In genomic region chr11:44699497-44699896, GRCh38 we compare ENCODE assay signal across 21 cellular contexts.
"Had no signal": no experiment of that assay in that cellular context is flagged by ENCODE, and none has a peak within 500 bp of the region (broad histone marks: within the 10 kb centered on the region; RNA-seq: fewer than 3 reads in every experiment).

No MANE protein-coding gene starts in this region.

- H3K79me2 ChIP-seq: parathyroid adenoma had no signal

- H3K4me1 Mint-ChIP-seq: natural killer cell had no signal

- H3K4me3 Mint-ChIP-seq: endodermal cell, memory B cell, mesothelial cell of epicardium, natural killer cell had no signal

- H3K27me3 ChIP-seq: heart left ventricle, upper lobe of left lung, uterus had no signal

- DNase-seq: effector CD4-positive, alpha-beta T cell; endodermal cell; foreskin melanocyte; heart left ventricle; hypothalamus; lower lobe of right lung; natural killer cell; psoas muscle; retina; small intestine; stimulated activated CD4-positive, alpha-beta T cell treated with anti-CD3 and anti-CD28 coated beads, Interleukin-2, amount 100 ng/mL, for 48 hours; stimulated activated naive CD8-positive, alpha-beta T cell treated with anti-CD3 and anti-CD28 coated beads, Interleukin-15, Interleukin-2, amounts not matched to agents 100 U/mL and 50 U/mL, for 24 hours; tibial artery; upper lobe of left lung; uterus had no signal

- H3K36me3 ChIP-seq: heart left ventricle, lower lobe of right lung, tibial artery, upper lobe of left lung, uterus had no signal

- H3K9ac ChIP-seq: parathyroid adenoma had no signal

- H3K27ac ChIP-seq: coronary artery, lower lobe of right lung, parathyroid adenoma, psoas muscle, tibial artery had no signal

- H3K9me3 Mint-ChIP-seq: memory B cell, natural killer cell had no signal

- H3K4me1 ChIP-seq: parathyroid adenoma had no signal

- H3K4me3 ChIP-seq: coronary artery, heart left ventricle, lower lobe of right lung, psoas muscle, tibial artery, upper lobe of left lung, uterus had no signal

- FAIRE-seq: islet of Langerhans, small intestine had no signal

- H3K9me3 ChIP-seq: lower lobe of right lung, psoas muscle, uterus had no signal

- ATAC-seq: left lobe of liver; lower lobe of right lung; natural killer cell; stimulated activated naive CD8-positive, alpha-beta T cell treated with anti-CD3 and anti-CD28 coated beads, Interleukin-15, Interleukin-2, amounts not matched to agents 100 U/mL and 50 U/mL, for 24 hours had no signal

- H3K36me3 Mint-ChIP-seq: memory B cell, mesothelial cell of epicardium, natural killer cell had no signal

- H3K27ac Mint-ChIP-seq: endodermal cell, memory B cell, natural killer cell had no signal
